In the genomic region with DNA sequence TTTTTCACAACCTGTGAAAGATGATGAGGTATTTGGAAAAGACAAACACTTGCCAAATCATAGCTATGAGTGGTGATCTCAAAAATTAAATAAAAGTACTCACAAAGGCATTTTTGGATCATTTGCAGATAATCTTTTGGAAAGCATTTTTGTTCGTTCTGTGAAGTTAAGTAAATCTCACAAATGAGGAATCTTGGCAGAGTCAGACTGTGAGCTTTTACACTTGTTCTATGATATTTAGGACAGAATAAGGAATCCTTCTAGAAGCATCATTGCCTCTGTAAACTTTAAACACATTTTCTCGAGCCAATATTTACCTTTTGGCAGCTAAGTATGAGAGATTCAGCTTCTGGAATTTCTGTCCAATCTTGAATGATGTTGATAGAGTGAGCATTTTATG, we compare ENCODE assay signal across 21 cellular contexts. TPM values are rescaled to one million over a fixed set of nuclear protein-coding genes. Genes with fewer than 3 reads are reported as not detected.
DNase-seq lines count a peak whose midpoint lies in the region; ATAC-seq and TF ChIP-seq lines count a peak whose summit lies in the region.
"Had no signal": no experiment of that assay in that cellular context is flagged by ENCODE, and none has a peak within 500 bp of the region (broad histone marks: within the 10 kb centered on the region; RNA-seq: fewer than 3 reads in every experiment).

No MANE protein-coding gene starts in this region.

- H3K27ac ChIP-seq in left ventricle myocardium inferior (replicated peaks) (peak overlapping the region; percentile 36), right atrium auricular region (no peak overlapping the region), mesenchymal stem cell (ENCODE audit: low read length, poor library complexity, severe bottlenecking) (no peak overlapping the region), coronary artery (no peak overlapping the region)

- H3K79me1 ChIP-seq in mesenchymal stem cell (replicated peaks; ENCODE audit: low read length, poor library complexity, severe bottlenecking) = no peaks in the 10 kb centered on the region

- no peak overlapping the region for H3K23ac ChIP-seq in mesenchymal stem cell (ENCODE audit: low read length in 2 of 2)

- CTCF ChIA-PET in activated CD4-positive, alpha-beta memory T cell treated with anti-CD3 and anti-CD28 coated beads, Interleukin-2, amount 10 ng/mL, durations not matched to agents 7 days and 5 days (lab: Charles Lee) = interaction anchor here (0.7 kb wide), 2 partner anchors 119 to 157 kb away, joined by 3 to 4 read pairs; no protein-coding TSS in a partner anchor

- no peak overlapping the region for H3K18ac ChIP-seq in mesenchymal stem cell (ENCODE audit: low read depth in 1 of 2, low read length in 2 of 2)

- H2BK120ac ChIP-seq in mesenchymal stem cell (ENCODE audit: low read depth, low read length) = no peak overlapping the region

- H3K4me1 ChIP-seq in left ventricle myocardium inferior (no peaks in the 10 kb centered on the region), right atrium auricular region (no peaks in the 10 kb centered on the region), adipocyte (ENCODE audit: control insufficient read depth, insufficient read depth, low read length) (peaks cover 15% of the 10 kb centered on the region), mesenchymal stem cell (ENCODE audit: control insufficient read depth, insufficient read depth, low read depth, low read length) (peaks cover 2% of the 10 kb centered on the region)
- H3K4me1 ChIP-seq: BE2C had no signal

- H2AFZ ChIP-seq in mesenchymal stem cell (ENCODE audit: low read depth, low read length) = no peak overlapping the region

- no peak for ATAC-seq in activated naive CD4-positive, alpha-beta T cell treated with anti-CD3 and anti-CD28 coated beads, Interleukin-2, amount 50 U/mL, for 72 hours
- ATAC-seq: GM12878 had no signal

- H3K4me3 ChIP-seq in left ventricle myocardium inferior (no peak overlapping the region), right atrium auricular region (no peak overlapping the region), adipocyte (ENCODE audit: low read length) (peak overlapping the region; percentile 26), mesenchymal stem cell (ENCODE audit: insufficient read depth in 1 of 2, low read depth in 1 of 2, low read length in 2 of 2) (no peak overlapping the region), coronary artery (no peak overlapping the region)
- H3K4me3 ChIP-seq: GM12878 had no signal

- no peaks in the 10 kb centered on the region for H3K9me3 Mint-ChIP-seq in activated CD4-positive, alpha-beta memory T cell treated with anti-CD3 and anti-CD28 coated beads, Interleukin-2, amount 10 ng/mL, durations not matched to agents 7 days and 5 days
- H3K9me3 Mint-ChIP-seq in activated naive CD4-positive, alpha-beta T cell treated with anti-CD3 and anti-CD28 coated beads, Interleukin-2, amount 50 U/mL, for 72 hours = peaks cover 0 to 4% of the 10 kb centered on the region in 2 donors
- H3K9me3 Mint-ChIP-seq: H9 had no signal

- H3K9me3 ChIP-seq in left ventricle myocardium inferior (replicated peaks) (no peaks in the 10 kb centered on the region), right atrium auricular region (no peaks in the 10 kb centered on the region), adipocyte (ENCODE audit: control insufficient read depth, low read length) (no peaks in the 10 kb centered on the region), mesenchymal stem cell (ENCODE audit: control insufficient read depth, low read length) (no peaks in the 10 kb centered on the region)
- H3K9me3 ChIP-seq: BE2C had no signal

- no peak overlapping the region for H2BK15ac ChIP-seq in mesenchymal stem cell (ENCODE audit: low read depth, poor library complexity, severe bottlenecking)

- H3K4ac ChIP-seq in mesenchymal stem cell (ENCODE audit: low read depth in 1 of 2, low read length in 2 of 2) = no peak overlapping the region

- H3K36me3 ChIP-seq in left ventricle myocardium inferior (no peaks in the 10 kb centered on the region), right atrium auricular region (no peaks in the 10 kb centered on the region), adipocyte (ENCODE audit: control insufficient read depth, insufficient read depth, low read length, severe bottlenecking) (no peaks in the 10 kb centered on the region), mesenchymal stem cell (ENCODE audit: control insufficient read depth in 1 of 2, insufficient read depth in 2 of 2, low read depth in 1 of 2, low read length in 2 of 2) (no peaks in the 10 kb centered on the region)
- H3K36me3 ChIP-seq: BE2C had no signal

- H3K36me3 Mint-ChIP-seq in activated CD4-positive, alpha-beta memory T cell treated with anti-CD3 and anti-CD28 coated beads, Interleukin-2, amount 10 ng/mL, durations not matched to agents 7 days and 5 days (ENCODE audit: low read depth) = no peaks in the 10 kb centered on the region
- H3K36me3 Mint-ChIP-seq in activated naive CD4-positive, alpha-beta T cell treated with anti-CD3 and anti-CD28 coated beads, Interleukin-2, amount 50 U/mL, for 72 hours = no peaks in the 10 kb centered on the region
- H3K36me3 Mint-ChIP-seq: CD4-positive, CD25-positive, alpha-beta regulatory T cell; CD8-positive, alpha-beta memory T cell had no signal

- whole genome bisulfite sequencing in mesenchymal stem cell = 95% methylated on average over 2 of the region's 2 CpGs

- no peak for DNase-seq in left ventricle myocardium inferior
- no peak for DNase-seq in right atrium auricular region (ENCODE audit: low spot score)
- peak; percentile 38 for DNase-seq in adipocyte (ENCODE audit: low read depth)
- DNase-seq in mesenchymal stem cell = no peak
- DNase-seq in superior temporal gyrus (ENCODE audit: extremely low spot score) = peak; percentile 62
- DNase-seq in activated CD4-positive, alpha-beta memory T cell treated with anti-CD3 and anti-CD28 coated beads, Interleukin-2, amount 10 ng/mL, durations not matched to agents 7 days and 5 days = no peak
- no peak for DNase-seq in activated naive CD4-positive, alpha-beta T cell treated with anti-CD3 and anti-CD28 coated beads, Interleukin-2, amount 50 U/mL, for 72 hours (ENCODE audit: low spot score in 2 of 2)
- DNase-seq in coronary artery (ENCODE audit: low spot score) = no peak
- DNase-seq: BE2C; C1 segment of cervical spinal cord; CD4-positive, CD25-positive, alpha-beta regulatory T cell; CD8-positive, alpha-beta memory T cell; COR-L47; DMS 273 treated with DMSO at 0.1 percent for 48 hours; DMS53; DND-41; EL; H9 had no signal

- H4K91ac ChIP-seq in mesenchymal stem cell (ENCODE audit: low read length) = no peak overlapping the region

- no peak overlapping the region for H2BK12ac ChIP-seq in mesenchymal stem cell (ENCODE audit: low read length in 2 of 2)

- no peak overlapping the region for H3K14ac ChIP-seq in mesenchymal stem cell (ENCODE audit: low read length in 2 of 2)

- intact Hi-C loops in left ventricle myocardium inferior (cut with micrococcal nuclease) = no loop called here

- POLR2A ChIA-PET in activated CD4-positive, alpha-beta memory T cell treated with anti-CD3 and anti-CD28 coated beads, Interleukin-2, amount 10 ng/mL, durations not matched to agents 7 days and 5 days (lab: Charles Lee) = no interaction called here

- no peak for TF ChIP-seq CTCF in left ventricle myocardium inferior (IDR thresholded peaks at IDR 0.05; ENCODE audit: borderline replicate concordance)
- no peak for TF ChIP-seq CTCF in right atrium auricular region (IDR thresholded peaks at IDR 0.05)
- TF ChIP-seq CTCF in coronary artery (IDR thresholded peaks at IDR 0.05) = no peak

- H3K4me1 Mint-ChIP-seq in activated CD4-positive, alpha-beta memory T cell treated with anti-CD3 and anti-CD28 coated beads, Interleukin-2, amount 10 ng/mL, durations not matched to agents 7 days and 5 days = no peaks in the 10 kb centered on the region
- H3K4me1 Mint-ChIP-seq: CD4-positive, CD25-positive, alpha-beta regulatory T cell; CD8-positive, alpha-beta memory T cell had no signal

- H3K4me2 ChIP-seq in mesenchymal stem cell (ENCODE audit: low read length, poor library complexity, severe bottlenecking) = no peak overlapping the region

- H3K27me3 ChIP-seq in left ventricle myocardium inferior (ENCODE audit: low read depth) (no peaks in the 10 kb centered on the region), right atrium auricular region (no peaks in the 10 kb centered on the region), adipocyte (replicated peaks; ENCODE audit: control insufficient read depth, insufficient read depth, low read length) (no peaks in the 10 kb centered on the region), mesenchymal stem cell (ENCODE audit: control insufficient read depth in 1 of 2, insufficient read depth in 1 of 2, low read length in 2 of 2) (no peaks in the 10 kb centered on the region)
- H3K27me3 ChIP-seq: BE2C had no signal

- no peak overlapping the region for H4K8ac ChIP-seq in mesenchymal stem cell (ENCODE audit: low read length)

- no peak overlapping the region for H2BK5ac ChIP-seq in mesenchymal stem cell (ENCODE audit: low read depth, low read length, poor library complexity, severe bottlenecking)

- H3K9ac ChIP-seq in adipocyte (ENCODE audit: low read length) (no peak overlapping the region), mesenchymal stem cell (ENCODE audit: low read length) (peak overlapping the region; percentile 31)

- no peak overlapping the region for H3K4me3 Mint-ChIP-seq in activated CD4-positive, alpha-beta memory T cell treated with anti-CD3 and anti-CD28 coated beads, Interleukin-2, amount 10 ng/mL, durations not matched to agents 7 days and 5 days
- H3K4me3 Mint-ChIP-seq: CD4-positive, CD25-positive, alpha-beta regulatory T cell; CD8-positive, alpha-beta memory T cell; H9 had no signal

- H3K27ac Mint-ChIP-seq in activated CD4-positive, alpha-beta memory T cell treated with anti-CD3 and anti-CD28 coated beads, Interleukin-2, amount 10 ng/mL, durations not matched to agents 7 days and 5 days = no peak overlapping the region
- H3K27ac Mint-ChIP-seq in activated naive CD4-positive, alpha-beta T cell treated with anti-CD3 and anti-CD28 coated beads, Interleukin-2, amount 50 U/mL, for 72 hours = no peak overlapping the region
- H3K27ac Mint-ChIP-seq: CD4-positive, CD25-positive, alpha-beta regulatory T cell; CD8-positive, alpha-beta memory T cell; H9 had no signal

- no peak overlapping the region for H2AK5ac ChIP-seq in mesenchymal stem cell (ENCODE audit: low read length, severe bottlenecking)

- H3K27me3 Mint-ChIP-seq in activated CD4-positive, alpha-beta memory T cell treated with anti-CD3 and anti-CD28 coated beads, Interleukin-2, amount 10 ng/mL, durations not matched to agents 7 days and 5 days = peaks cover 6% of the 10 kb centered on the region

RNA-seq across cellular contexts. Expression of gene SLCO6A1, which starts 48.4 kb away (rescaled TPM):
- total RNA-seq in left ventricle myocardium inferior (not detected), right atrium auricular region (not detected)
- not detected for polyA plus RNA-seq in mesenchymal stem cell (2013, experiment 1 of 2)
- not detected for polyA plus RNA-seq in mesenchymal stem cell (2013, experiment 2 of 2)
- not detected for total RNA-seq in activated CD4-positive, alpha-beta memory T cell treated with anti-CD3 and anti-CD28 coated beads, Interleukin-2, amount 10 ng/mL, durations not matched to agents 7 days and 5 days
- total RNA-seq in activated naive CD4-positive, alpha-beta T cell treated with anti-CD3 and anti-CD28 coated beads, Interleukin-2, amount 50 U/mL, for 72 hours = not detected
- total RNA-seq: A172; CD4-positive, CD25-positive, alpha-beta regulatory T cell; CD8-positive, alpha-beta memory T cell; G401; GM12878 had no signal
- polyA plus RNA-seq: CD4-positive, CD25-positive, alpha-beta regulatory T cell; CD8-positive, alpha-beta memory T cell; GM12878 had no signal

Comparison
In these comparisons a context has a peak if more than half of its experiments do, and no peak if none do; other contexts are left out.
1. DNase-seq: peak in adipocyte (single experiment) and superior temporal gyrus (single experiment); none in left ventricle myocardium inferior (single experiment), right atrium auricular region (single experiment), mesenchymal stem cell (single experiment), activated CD4-positive, alpha-beta memory T cell treated with anti-CD3 and anti-CD28 coated beads, Interleukin-2, amount 10 ng/mL, durations not matched to agents 7 days and 5 days (single experiment), activated naive CD4-positive, alpha-beta T cell treated with anti-CD3 and anti-CD28 coated beads, Interleukin-2, amount 50 U/mL, for 72 hours (0 of 2) and coronary artery (single experiment).